In genomic region chr10:6602700-6603084, GRCh38 we compare ENCODE assay signal across 18 cellular contexts. TPM values are rescaled to one million over a fixed set of nuclear protein-coding genes. Genes with fewer than 3 reads are reported as not detected.
"Had no signal": no experiment of that assay in that cellular context is flagged by ENCODE, and none has a peak within 500 bp of the region (broad histone marks: within the 10 kb centered on the region; RNA-seq: fewer than 3 reads in every experiment).

No MANE protein-coding gene starts in this region.

- H3K27me3 ChIP-seq: breast epithelium, neural progenitor cell, pancreas, tibial nerve had no signal

- H3K27ac Mint-ChIP-seq: mesothelial cell of epicardium; neural progenitor cell; stimulated activated naive B cell treated with anti-CD40 and anti-IgM and Interleukin-4, amounts not matched to agents 10 μg/mL and 1 μg/mL and 100 μg/mL, for 72 hours had no signal

- H3K36me3 Mint-ChIP-seq: mesothelial cell of epicardium; neural progenitor cell; stimulated activated naive B cell treated with anti-CD40 and anti-IgM and Interleukin-4, amounts not matched to agents 10 μg/mL and 1 μg/mL and 100 μg/mL, for 72 hours had no signal

- DNase-seq: activated CD4-positive, alpha-beta memory T cell treated with anti-CD3 and anti-CD28 coated beads for 36 hours; activated T-cell treated with anti-CD3 and anti-CD28 coated beads for 4 hours; cerebellar nuclear complex; effector memory CD4-positive, alpha-beta T cell; esophagus squamous epithelium; lower lobe of right lung; pancreas; spleen; stimulated activated CD4-positive, alpha-beta T cell treated with anti-CD3 and anti-CD28 coated beads, Interleukin-4, amount 100 ng/mL, for 4 hours; stimulated activated naive B cell treated with anti-CD40 and anti-IgM and Interleukin-4, amounts not matched to agents 10 μg/mL and 1 μg/mL and 100 μg/mL, for 72 hours; T-helper 2 cell; WERI-Rb-1 had no signal

- H3K4me3 ChIP-seq: breast epithelium, esophagus squamous epithelium, lower lobe of right lung, neural progenitor cell, pancreas, SJSA1, spleen, tibial nerve had no signal

- H3K4me1 ChIP-seq: breast epithelium, esophagus squamous epithelium, lower lobe of right lung, neural progenitor cell, pancreas, SJSA1, tibial nerve had no signal

- H3K4me1 Mint-ChIP-seq: mesothelial cell of epicardium, neural progenitor cell had no signal

- H3K4me3 Mint-ChIP-seq: activated CD4-positive, alpha-beta memory T cell treated with anti-CD3 and anti-CD28 coated beads for 36 hours; activated T-helper 1 cell treated with anti-CD3 and anti-CD28 coated beads, Interleukin-12 subunit alpha, Interleukin-12 subunit beta, Interleukin-2, Interleukin-4 antibody, amounts not matched to agents 30 ng/mL and 10 ng/mL and 1 ng/mL, durations not matched to agents 14 hours and 24 hours and 36 hours; mesothelial cell of epicardium; neural progenitor cell; stimulated activated naive B cell treated with anti-CD40 and anti-IgM and Interleukin-4, amounts not matched to agents 10 μg/mL and 1 μg/mL and 100 μg/mL, for 72 hours had no signal

- H3K9me3 Mint-ChIP-seq: mesothelial cell of epicardium had no signal

- H3K36me3 ChIP-seq: breast epithelium, esophagus squamous epithelium, lower lobe of right lung, neural progenitor cell, pancreas, SJSA1, spleen, tibial nerve, WERI-Rb-1 had no signal

- H3K27me3 Mint-ChIP-seq: activated CD4-positive, alpha-beta memory T cell treated with anti-CD3 and anti-CD28 coated beads for 36 hours had no signal

- H3K27ac ChIP-seq: breast epithelium, esophagus squamous epithelium, lower lobe of right lung, neural progenitor cell, pancreas, SJSA1, spleen, tibial nerve, WERI-Rb-1 had no signal

- ATAC-seq: lower lobe of right lung; pancreas; stimulated activated naive B cell treated with anti-CD40 and anti-IgM and Interleukin-4, amounts not matched to agents 10 μg/mL and 1 μg/mL and 100 μg/mL, for 72 hours had no signal

- H3K9me3 ChIP-seq: breast epithelium, esophagus squamous epithelium, lower lobe of right lung, pancreas, SJSA1, spleen, tibial nerve had no signal

RNA-seq across cellular contexts. Expression of gene PRKCQ, which starts 22.6 kb away (rescaled TPM):
- total RNA-seq: SJSA1 had no signal
